In the genomic region with DNA sequence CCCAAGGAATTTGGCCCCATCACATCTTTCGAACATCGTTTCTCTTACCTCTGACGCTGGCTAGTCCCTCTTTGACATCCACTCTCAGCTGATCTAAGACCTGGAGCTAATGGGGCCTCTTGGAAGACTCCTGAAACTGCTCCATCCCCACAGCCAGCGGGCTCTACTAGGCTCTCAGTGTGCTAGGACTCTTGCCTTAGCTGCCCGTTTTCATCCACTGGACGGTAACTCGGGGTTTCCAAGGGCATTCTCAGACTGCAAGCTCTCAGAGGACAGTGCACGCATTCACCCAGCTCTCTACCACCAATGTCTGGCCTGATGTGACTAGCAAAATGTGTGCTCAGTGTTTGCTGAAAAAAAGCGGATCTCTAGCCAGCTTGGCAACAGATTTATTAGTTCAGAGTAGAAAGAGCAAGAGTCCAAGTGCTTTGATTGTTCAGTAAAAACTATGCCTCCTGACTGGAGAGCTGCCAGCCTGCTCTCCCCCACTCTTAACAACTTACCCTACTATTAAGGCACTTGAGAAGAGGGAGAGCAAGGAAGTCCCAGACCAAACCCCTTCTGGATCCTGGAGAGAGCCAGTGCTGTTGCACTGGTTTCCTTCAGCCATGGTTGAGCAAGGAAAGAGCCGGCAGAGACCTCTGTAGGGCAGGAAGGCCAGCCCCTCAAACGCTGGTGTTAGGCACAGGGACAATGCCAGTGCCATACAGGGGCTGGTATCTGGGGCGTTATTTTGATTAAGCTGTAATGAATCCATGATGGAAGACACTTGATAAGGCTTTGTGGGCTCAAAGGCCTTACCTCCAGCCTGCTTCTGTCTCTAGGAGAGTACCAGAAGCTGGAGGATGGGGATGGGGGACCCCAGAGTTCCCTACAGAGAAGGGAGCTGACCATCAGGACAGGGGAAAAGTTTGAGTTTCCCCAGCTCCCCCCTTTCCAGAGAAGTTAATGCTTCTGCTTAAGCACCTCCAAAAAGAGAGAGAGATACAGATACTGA, we compare ENCODE assay signal across 8 cellular contexts. TPM values are rescaled to one million over a fixed set of nuclear protein-coding genes. Genes with fewer than 3 reads are reported as not detected.
DNase-seq lines count a peak whose midpoint lies in the region; ATAC-seq, FAIRE-seq and TF ChIP-seq lines count a peak whose summit lies in the region.

No MANE protein-coding gene starts in this region.

- H3K4me1 Mint-ChIP-seq in T-helper 1 cell treated with Interleukin-12 subunit alpha and Interleukin-12 subunit beta and Interleukin-4 antibody, amounts not matched to agents 30 μg/mL and 1 μg/mL, for 36 hours (ENCODE audit: low read depth) = peaks cover 29% of the 10 kb centered on the region

- BruUV-seq in OCI-LY7 (replicated peaks; lab: Mats Ljungman, UMichigan) (TSS peak; percentile 89), endothelial cell of umbilical vein (replicated peaks; lab: Mats Ljungman, UMichigan) (TSS peak; percentile 54)

- in situ Hi-C loops in ACHN (cut with HindIII; ENCODE audit: low pct_ligation_motif_present, low pct_unique_long_range_greater_than_20kb, low sequenced_read_pairs) = no loop called here

- H3K27me3 Mint-ChIP-seq in T-helper 1 cell treated with Interleukin-12 subunit alpha and Interleukin-12 subunit beta and Interleukin-4 antibody, amounts not matched to agents 30 μg/mL and 1 μg/mL, for 36 hours (ENCODE audit: low read depth) = no peaks in the 10 kb centered on the region

- H3K27me3 ChIP-seq in endothelial cell of umbilical vein (ENCODE audit: control insufficient read depth in 2 of 2, insufficient read depth in 2 of 2, low read length in 2 of 2) = no peaks in the 10 kb centered on the region

- H2AFZ ChIP-seq in OCI-LY7 (ENCODE audit: low read length) (no peak overlapping the region), endothelial cell of umbilical vein (ENCODE audit: low read depth, low read length) (no peak overlapping the region)

- H3K27ac Mint-ChIP-seq in T-helper 1 cell treated with Interleukin-12 subunit alpha and Interleukin-12 subunit beta and Interleukin-4 antibody, amounts not matched to agents 30 μg/mL and 1 μg/mL, for 36 hours = peak overlapping the region; percentile 93

- no peaks in the 10 kb centered on the region for H3K9me1 ChIP-seq in endothelial cell of umbilical vein (replicated peaks; ENCODE audit: control insufficient read depth, extremely low read depth, insufficient read depth, low read length)

- H3K79me2 ChIP-seq in OCI-LY7 (ENCODE audit: insufficient read depth, low read depth, low read length) (no peaks in the 10 kb centered on the region), endothelial cell of umbilical vein (ENCODE audit: control insufficient read depth, insufficient read depth, low read length) (peaks cover 5% of the 10 kb centered on the region)

- H3K9me2 ChIP-seq in OCI-LY7 (ENCODE audit: insufficient read depth, low read length) = no peaks in the 10 kb centered on the region

- no peaks in the 10 kb centered on the region for H3K9me3 Mint-ChIP-seq in T-helper 1 cell treated with Interleukin-12 subunit alpha and Interleukin-12 subunit beta and Interleukin-4 antibody, amounts not matched to agents 30 μg/mL and 1 μg/mL, for 36 hours

- H3K4me1 ChIP-seq in OCI-LY7 (ENCODE audit: insufficient read depth, low read length, poor library complexity, severe bottlenecking) (peaks cover 18% of the 10 kb centered on the region), endothelial cell of umbilical vein (ENCODE audit: control insufficient read depth, extremely low read depth, insufficient read depth, low read length) (peaks cover 23% of the 10 kb centered on the region)

- dilution Hi-C loops in endothelial cell of umbilical vein (cut with MboI; ENCODE audit: extremely low pct_ligation_motif_present, low sequenced_read_pairs) = no loop called here

- TF ChIP-seq CTCF in OCI-LY7 (conservative IDR thresholded peaks at IDR 0.05; ENCODE audit: low read length) (no peak), endothelial cell of umbilical vein (IDR thresholded peaks at IDR 0.05; ENCODE audit: extremely low read depth in 1 of 2, insufficient read depth in 1 of 2, low read depth in 1 of 2, low read length in 2 of 2) (no peak), omental fat pad (IDR thresholded peaks at IDR 0.05) (no peak)

- TF ChIP-seq POLR2A in endothelial cell of umbilical vein (IDR thresholded peaks at IDR 0.05; ENCODE audit: low read depth, low read length) = no peak

- CTCF ChIA-PET in OCI-LY7 (lab: Charles Lee; ENCODE audit: unreplicated experiment) (no interaction called here), endothelial cell of umbilical vein (lab: Charles Lee) (interaction anchor here (0.6 to 8.0 kb wide), 10 partner anchors 9 to 207 kb away, joined by 3 to 44 read pairs (median 4); a partner anchor contains a TSS)

- peaks cover 46% of the 10 kb centered on the region for H3K36me3 Mint-ChIP-seq in T-helper 1 cell treated with Interleukin-12 subunit alpha and Interleukin-12 subunit beta and Interleukin-4 antibody, amounts not matched to agents 30 μg/mL and 1 μg/mL, for 36 hours (ENCODE audit: low read depth)

- peak; percentile 4 for ATAC-seq in omental fat pad (ENCODE audit: low FRiP score)

- no peak for DNase-seq in T-helper 1 cell
- no peak for DNase-seq in OCI-LY7 (ENCODE audit: low spot score)
- DNase-seq in endothelial cell of umbilical vein (ENCODE audit: low read depth, low spot score) = peak; percentile 71
- DNase-seq in omental fat pad (ENCODE audit: low spot score) = no peak
- no peak for DNase-seq in NCI-H524 treated with DMSO at 0.1 percent for 48 hours (lab: John Stamatoyannopoulos, UW)
- DNase-seq in NAMALWA (ENCODE audit: low spot score) = no peak
- no peak for DNase-seq in ACHN

- H3K9me3 ChIP-seq in OCI-LY7 (ENCODE audit: low read length) = no peaks in the 10 kb centered on the region
- no peaks in the 10 kb centered on the region for H3K9me3 ChIP-seq in endothelial cell of umbilical vein (replicated peaks; ENCODE audit: control insufficient read depth, insufficient read depth, low read length)

- FAIRE-seq in endothelial cell of umbilical vein (lab: Jason Lieb, UNC) = no peak

- intact Hi-C loops in OCI-LY7 (cut with micrococcal nuclease; ENCODE audit: unreplicated experiment) = no loop called here
- intact Hi-C loops in endothelial cell of umbilical vein (cut with micrococcal nuclease) = loop anchor here (1.0 to 2.0 kb wide), 3 partner anchors 10 to 205 kb away; a partner anchor contains a TSS

- peaks cover 95% of the 10 kb centered on the region for H3K36me3 ChIP-seq in OCI-LY7 (ENCODE audit: insufficient read depth, low read length)
- H3K36me3 ChIP-seq in endothelial cell of umbilical vein (ENCODE audit: control insufficient read depth in 2 of 2, extremely low read depth in 1 of 2, insufficient read depth in 2 of 2, low read length in 2 of 2) = peaks cover 12 to 56% of the 10 kb centered on the region in 2 experiments

- H3K4me3 Mint-ChIP-seq in T-helper 1 cell treated with Interleukin-12 subunit alpha and Interleukin-12 subunit beta and Interleukin-4 antibody, amounts not matched to agents 30 μg/mL and 1 μg/mL, for 36 hours = peak overlapping the region; percentile 86

- POLR2A ChIA-PET in OCI-LY7 (lab: Charles Lee) (no interaction called here), endothelial cell of umbilical vein (lab: Charles Lee) (interaction anchor here (1.0 to 3.9 kb wide), 5 partner anchors 9 to 205 kb away, joined by 3 to 19 read pairs (median 5); a partner anchor contains a TSS)

- H4K20me1 ChIP-seq in OCI-LY7 (ENCODE audit: insufficient read depth, low read length) = no peaks in the 10 kb centered on the region
- H4K20me1 ChIP-seq in endothelial cell of umbilical vein (replicated peaks; ENCODE audit: control insufficient read depth, extremely low read depth, insufficient read depth, low read length) = no peaks in the 10 kb centered on the region

- H3K9ac ChIP-seq in endothelial cell of umbilical vein (replicated peaks; ENCODE audit: extremely low read depth, insufficient read depth, low read length) = peak overlapping the region; percentile 67

- peak overlapping the region; percentile 53; the same call in 1 of the 2 replicates for H3K4me2 ChIP-seq in OCI-LY7 (ENCODE audit: low read length)
- H3K4me2 ChIP-seq in endothelial cell of umbilical vein (ENCODE audit: insufficient read depth, low read length) = peak overlapping the region; percentile 26

- H3K4me3 ChIP-seq in OCI-LY7 (ENCODE audit: low read depth, low read length, poor library complexity, severe bottlenecking) = peak overlapping the region; percentile 48
- H3K4me3 ChIP-seq in endothelial cell of umbilical vein (replicated peaks in 1 of 3; ENCODE audit: insufficient read depth in 1 of 3, low read depth in 1 of 3, low read length in 3 of 3) = peak overlapping the region in 1 of 3 experiments; percentile 16

- H3K27ac ChIP-seq in OCI-LY7 (ENCODE audit: low read depth, low read length, poor library complexity, severe bottlenecking) (peak overlapping the region; percentile 57), endothelial cell of umbilical vein (ENCODE audit: insufficient read depth, low read depth, low read length) (peak overlapping the region; percentile 95)

RNA-seq across cellular contexts. Expression of a gene that starts 9.2 kb away (rescaled TPM):
- 40.4 and 48.0 TPM in 2 replicates for total RNA-seq in OCI-LY7 (2014; rRNA removed; shearing (Covaris generic))
- total RNA-seq in OCI-LY7 (2022) (78.9 and 82.5 TPM in 2 replicates), endothelial cell of umbilical vein (105 and 106 TPM in 2 replicates), omental fat pad (10 to 100 TPM; 37.8 to 72.7 (median 46.8) TPM)
- 78.7 and 89.5 TPM in 2 replicates for polyA plus RNA-seq in endothelial cell of umbilical vein
- 53.2 and 65.2 TPM in 2 replicates for polyA plus RNA-seq in endothelial cell of umbilical vein (2011; cell fraction: cytosol; rRNA removed)
- 150 and 181 TPM in 2 replicates for polyA plus RNA-seq in endothelial cell of umbilical vein (2011; cell fraction: nucleus; rRNA removed)
- polyA plus RNA-seq in endothelial cell of umbilical vein (2012) = 89.6 and 100 TPM in 2 replicates
- polyA minus RNA-seq in endothelial cell of umbilical vein = 45.7 and 70.9 TPM in 2 replicates
- 35.8 TPM for polyA minus RNA-seq in endothelial cell of umbilical vein (2011; cell fraction: cytosol; rRNA and poly(A)+ RNA removed)
- polyA minus RNA-seq in endothelial cell of umbilical vein (2011; cell fraction: nucleus; rRNA and poly(A)+ RNA removed) = 66.0 and 73.1 TPM in 2 replicates

RNA-seq across cellular contexts. Expression of a gene that starts 15.6 kb away (rescaled TPM):
- 57.6 and 95.4 TPM in 2 replicates for total RNA-seq in OCI-LY7 (2014; rRNA removed; shearing (Covaris generic))
- total RNA-seq in OCI-LY7 (2022) (156 and 160 TPM in 2 replicates), endothelial cell of umbilical vein (119 and 128 TPM in 2 replicates), omental fat pad (10 to 100 TPM; 19.3 to 60.5 (median 33.3) TPM)
- polyA plus RNA-seq in endothelial cell of umbilical vein = 67.5 and 96.5 TPM in 2 replicates
- 43.7 and 54.8 TPM in 2 replicates for polyA plus RNA-seq in endothelial cell of umbilical vein (2011; cell fraction: cytosol; rRNA removed)
- polyA plus RNA-seq in endothelial cell of umbilical vein (2011; cell fraction: nucleus; rRNA removed) = 78.0 and 81.6 TPM in 2 replicates
- 53.4 and 66.6 TPM in 2 replicates for polyA plus RNA-seq in endothelial cell of umbilical vein (2012)
- polyA minus RNA-seq in endothelial cell of umbilical vein = 61.4 and 99.1 TPM in 2 replicates
- polyA minus RNA-seq in endothelial cell of umbilical vein (2011; cell fraction: cytosol; rRNA and poly(A)+ RNA removed) = 16.3 TPM
- polyA minus RNA-seq in endothelial cell of umbilical vein (2011; cell fraction: nucleus; rRNA and poly(A)+ RNA removed) = 33.2 and 56.9 TPM in 2 replicates

RNA-seq across cellular contexts. Expression of a gene that starts 38.0 kb away (rescaled TPM):
- total RNA-seq in OCI-LY7 (2014; rRNA removed; shearing (Covaris generic)) = 29.9 and 36.2 TPM in 2 replicates
- total RNA-seq in OCI-LY7 (2022) (66.7 and 70.7 TPM in 2 replicates), endothelial cell of umbilical vein (53.8 and 53.9 TPM in 2 replicates), omental fat pad (10 to 100 TPM; 15.8 to 25.1 (median 20.7) TPM)
- polyA plus RNA-seq in endothelial cell of umbilical vein = 42.6 and 53.5 TPM in 2 replicates
- 23.3 and 28.8 TPM in 2 replicates for polyA plus RNA-seq in endothelial cell of umbilical vein (2011; cell fraction: cytosol; rRNA removed)
- polyA plus RNA-seq in endothelial cell of umbilical vein (2011; cell fraction: nucleus; rRNA removed) = 76.1 and 90.5 TPM in 2 replicates
- 28.4 and 32.6 TPM in 2 replicates for polyA plus RNA-seq in endothelial cell of umbilical vein (2012)
- 45.5 and 63.5 TPM in 2 replicates for polyA minus RNA-seq in endothelial cell of umbilical vein
- 34.9 TPM for polyA minus RNA-seq in endothelial cell of umbilical vein (2011; cell fraction: cytosol; rRNA and poly(A)+ RNA removed)
- 43.2 and 59.8 TPM in 2 replicates for polyA minus RNA-seq in endothelial cell of umbilical vein (2011; cell fraction: nucleus; rRNA and poly(A)+ RNA removed)

RNA-seq across cellular contexts. Expression of a gene that starts 39.5 kb away (rescaled TPM):
- 32.0 and 33.4 TPM in 2 replicates for total RNA-seq in OCI-LY7 (2014; rRNA removed; shearing (Covaris generic))
- total RNA-seq in OCI-LY7 (2022) (50.6 and 53.2 TPM in 2 replicates), endothelial cell of umbilical vein (160 and 182 TPM in 2 replicates), omental fat pad (10 to 100 TPM; 29.6 to 69.5 (median 44.8) TPM)
- polyA plus RNA-seq in endothelial cell of umbilical vein = 131 and 148 TPM in 2 replicates
- polyA plus RNA-seq in endothelial cell of umbilical vein (2011; cell fraction: cytosol; rRNA removed) = 74.8 and 100 TPM in 2 replicates
- polyA plus RNA-seq in endothelial cell of umbilical vein (2011; cell fraction: nucleus; rRNA removed) = 107 and 124 TPM in 2 replicates
- 98.7 and 129 TPM in 2 replicates for polyA plus RNA-seq in endothelial cell of umbilical vein (2012)
- polyA minus RNA-seq in endothelial cell of umbilical vein = 74.5 and 110 TPM in 2 replicates
- polyA minus RNA-seq in endothelial cell of umbilical vein (2011; cell fraction: cytosol; rRNA and poly(A)+ RNA removed) = 32.2 TPM
- polyA minus RNA-seq in endothelial cell of umbilical vein (2011; cell fraction: nucleus; rRNA and poly(A)+ RNA removed) = 44.6 and 76.6 TPM in 2 replicates

RNA-seq across cellular contexts. Expression of a gene that starts 57.9 kb away (rescaled TPM):
- total RNA-seq in OCI-LY7 (2014; rRNA removed; shearing (Covaris generic)) = 1.4 TPM in 1 of 2 replicates, not detected in the other
- total RNA-seq in OCI-LY7 (2022) (0.68 and 1.6 TPM in 2 replicates), endothelial cell of umbilical vein (0.60 and 1.3 TPM in 2 replicates), omental fat pad (1 to 10 TPM in 3 of 4 donors, not detected in 1; 1.1 to 1.7 (median 1.5) TPM)
- 0.17 and 0.19 TPM in 2 replicates for polyA plus RNA-seq in endothelial cell of umbilical vein
- polyA plus RNA-seq in endothelial cell of umbilical vein (2011; cell fraction: cytosol; rRNA removed) = 0.13 and 0.21 TPM in 2 replicates
- polyA plus RNA-seq in endothelial cell of umbilical vein (2011; cell fraction: nucleus; rRNA removed) = 0.66 and 0.87 TPM in 2 replicates
- polyA plus RNA-seq in endothelial cell of umbilical vein (2012) = 0.70 TPM in 1 of 2 replicates, not detected in the other
- polyA minus RNA-seq in endothelial cell of umbilical vein = 0.51 TPM in 1 of 2 replicates, not detected in the other
- not detected for polyA minus RNA-seq in endothelial cell of umbilical vein (2011; cell fraction: cytosol; rRNA and poly(A)+ RNA removed)
- 0.34 TPM in 1 of 2 replicates, not detected in the other for polyA minus RNA-seq in endothelial cell of umbilical vein (2011; cell fraction: nucleus; rRNA and poly(A)+ RNA removed)
